20 cellular contexts compared by ENCODE assay signal in the genomic region with DNA sequence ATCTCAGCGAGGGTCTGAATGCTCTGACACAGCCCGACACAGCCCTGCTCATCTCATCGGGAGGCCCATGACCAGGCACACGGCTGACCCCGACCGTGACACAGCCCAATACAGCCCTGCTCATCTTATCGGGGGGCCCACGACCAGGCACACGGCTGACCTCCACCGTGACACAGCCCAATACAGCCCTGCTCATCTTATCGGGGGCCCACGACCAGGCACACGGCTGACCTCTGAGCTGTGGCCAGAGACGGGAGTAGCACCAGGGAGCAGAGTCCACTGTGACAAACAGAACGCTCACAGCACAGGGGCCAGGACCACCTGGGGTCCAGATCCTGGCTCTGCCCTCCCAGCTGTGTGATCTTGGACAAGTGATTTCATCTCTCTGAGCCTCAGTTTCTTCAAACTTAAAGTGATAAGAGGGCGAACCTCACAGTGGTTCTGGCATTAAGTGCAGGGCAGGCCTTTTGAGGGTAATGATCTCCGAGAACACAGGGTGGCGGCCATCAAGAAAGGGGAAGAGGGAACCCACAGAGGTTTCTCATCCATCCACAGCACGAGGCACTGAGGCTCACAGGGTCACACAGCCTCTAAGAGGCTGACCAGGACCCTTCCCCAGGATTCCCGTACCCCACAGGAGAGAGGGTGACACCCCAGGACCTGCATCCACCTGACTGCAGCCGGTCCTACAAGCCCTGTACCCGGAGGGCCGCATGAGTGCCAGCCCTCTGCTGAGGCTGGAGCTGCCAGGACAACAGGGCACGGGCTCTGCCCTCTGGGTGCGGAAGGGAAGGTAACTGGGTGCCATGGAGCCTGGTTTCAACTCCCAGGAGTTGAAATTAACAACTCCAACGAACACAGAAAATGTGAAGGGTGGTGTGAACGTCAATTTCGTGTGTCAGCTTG.
DNase-seq lines count a peak whose midpoint lies in the region; ATAC-seq, FAIRE-seq and TF ChIP-seq lines count a peak whose summit lies in the region.
"Had no signal": no experiment of that assay in that cellular context is flagged by ENCODE, and none has a peak within 500 bp of the region (broad histone marks: within the 10 kb centered on the region; RNA-seq: fewer than 3 reads in every experiment).

No MANE protein-coding gene starts in this region.

- no peak for ATAC-seq in activated CD8-positive, alpha-beta memory T cell treated with anti-CD3 and anti-CD28 coated beads, Interleukin-2, amount 10 ng/mL, durations not matched to agents 7 days and 5 days
- ATAC-seq in GM12878: peak; percentile 63
- no peak for ATAC-seq in GM18867 (IDR thresholded peaks at IDR 0.05; ENCODE audit: unreplicated experiment)

- H3K9me3 Mint-ChIP-seq in activated CD8-positive, alpha-beta memory T cell treated with anti-CD3 and anti-CD28 coated beads, Interleukin-2, amount 10 ng/mL, durations not matched to agents 7 days and 5 days (ENCODE audit: low read depth): no peaks in the 10 kb centered on the region
- H3K9me3 Mint-ChIP-seq: CD8-positive, alpha-beta memory T cell had no signal

- H3K4me3 ChIP-seq in BLaER1 treated with 17β-estradiol and CSF1 and Interleukin-3, amounts not matched to agents 10 nM and 100 nM: no peak overlapping the region
- no peak overlapping the region for H3K4me3 ChIP-seq in GM12878
- H3K4me3 ChIP-seq: GM23248, HAP-1 had no signal

- peaks cover 0 to 72% (median 0%) of the 10 kb centered on the region in 11 experiments; a peak in 6 of 22 replicates for H4K20me1 ChIP-seq in BLaER1 treated with 17β-estradiol and CSF1 and Interleukin-3, amounts not matched to agents 10 nM and 100 nM
- H4K20me1 ChIP-seq in GM12878 (ENCODE audit: control insufficient read depth, insufficient read depth): no peaks in the 10 kb centered on the region

- DNase-seq in activated CD8-positive, alpha-beta memory T cell treated with anti-CD3 and anti-CD28 coated beads, Interleukin-2, amount 10 ng/mL, durations not matched to agents 7 days and 5 days: no peak
- no peak for DNase-seq in activated CD8-positive, alpha-beta memory T cell treated with anti-CD3 and anti-CD28 coated beads, Interleukin-2, amount 50 U/mL, for 48 hours
- DNase-seq in MV-4-11 (lab: John Stamatoyannopoulos, UW): peak; percentile 23
- DNase-seq in GM12878 (ENCODE audit: low read depth, low spot score): no peak
- DNase-seq in NCI-H146 treated with DMSO at 0.1 percent for 48 hours (lab: John Stamatoyannopoulos, UW; ENCODE audit: unreplicated experiment): no peak
- no peak for DNase-seq in DMS114 treated with DMSO at 0.1 percent for 48 hours (lab: John Stamatoyannopoulos, UW; ENCODE audit: unreplicated experiment)
- DNase-seq: 8988T; C1 segment of cervical spinal cord; CD4-positive, CD25-positive, alpha-beta regulatory T cell; CD8-positive, alpha-beta memory T cell; COR-L47; DMS 273 treated with DMSO at 0.1 percent for 48 hours; GM23248; IMR-90; KBM-7 had no signal

- RAD21 ChIA-PET in GM12878 (lab: Charles Lee; ENCODE audit: unreplicated experiment): interaction anchor here (1.0 to 8.5 kb wide), 10 partner anchors 9 to 332 kb away, joined by 3 to 222 read pairs (median 8); a partner anchor contains a TSS

- no peaks in the 10 kb centered on the region for H3K36me3 Mint-ChIP-seq in activated CD8-positive, alpha-beta memory T cell treated with anti-CD3 and anti-CD28 coated beads, Interleukin-2, amount 10 ng/mL, durations not matched to agents 7 days and 5 days
- H3K36me3 Mint-ChIP-seq: CD4-positive, CD25-positive, alpha-beta regulatory T cell; CD8-positive, alpha-beta memory T cell had no signal

- H3K36me3 ChIP-seq in BLaER1 treated with 17β-estradiol and CSF1 and Interleukin-3, amounts not matched to agents 10 nM and 100 nM: no peaks in the 10 kb centered on the region
- H3K36me3 ChIP-seq in GM12878 (ENCODE audit: control insufficient read depth in 2 of 2, insufficient read depth in 2 of 2, low read length in 1 of 2): no peaks in the 10 kb centered on the region

- H3K4me3 Mint-ChIP-seq in activated CD8-positive, alpha-beta memory T cell treated with anti-CD3 and anti-CD28 coated beads, Interleukin-2, amount 10 ng/mL, durations not matched to agents 7 days and 5 days: no peak overlapping the region
- H3K4me3 Mint-ChIP-seq: CD4-positive, CD25-positive, alpha-beta regulatory T cell had no signal

- POLR2A ChIA-PET in GM12878 (lab: Charles Lee): interaction anchor here (1.1 kb wide), 1 partner anchor 80 kb away, joined by 3 read pairs; no protein-coding TSS in a partner anchor

- peaks cover 21 to 74% (median 61%) of the 10 kb centered on the region in 10 experiments for H3K4me1 ChIP-seq in BLaER1 treated with 17β-estradiol and CSF1 and Interleukin-3, amounts not matched to agents 10 nM and 100 nM
- H3K4me1 ChIP-seq in GM12878 (ENCODE audit: control insufficient read depth, insufficient read depth, low read length): no peaks in the 10 kb centered on the region; the same call in 1 of the 2 replicates
- H3K4me1 ChIP-seq: HAP-1 had no signal

- no peak for FAIRE-seq in GM12878 (lab: Jason Lieb, UNC)
- FAIRE-seq: G401.6 had no signal

- H3K4me2 ChIP-seq in BLaER1 treated with 17β-estradiol and CSF1 and Interleukin-3, amounts not matched to agents 10 nM and 100 nM: peak overlapping the region in 10 of 11 experiments; percentile 5 to 81 (median 53); a peak in 18 of 22 replicates
- H3K4me2 ChIP-seq in GM12878 (ENCODE audit: control insufficient read depth, insufficient read depth): no peak overlapping the region

- TF ChIP-seq CTCF in GM12878 (IDR thresholded peaks at IDR 0.05 in 2 of 3, conservative IDR thresholded peaks at IDR 0.05 in 1 of 3; ENCODE audit: control insufficient read depth in 2 of 3, extremely low read depth in 1 of 3, insufficient read depth in 1 of 3, low read depth in 3 of 3, low read length in 3 of 3): no peak

- no peak overlapping the region for H2AFZ ChIP-seq in GM12878 (ENCODE audit: control insufficient read depth, low read depth, low read length)
- H2AFZ ChIP-seq: GM23248 had no signal

- TF ChIP-seq EP300 in GM12878 (IDR thresholded peaks at IDR 0.05; ENCODE audit: borderline replicate concordance in 1 of 2, control insufficient read depth in 1 of 2, low read depth in 2 of 2, low read length in 2 of 2): no peak

- in situ Hi-C loops in GM12878 (cut with MboI): loop anchor here (5.0 kb wide), 3 partner anchors 77 to 332 kb away; no protein-coding TSS in a partner anchor

- WGBS in GM12878 (ENCODE audit: insufficient coverage, insufficient replicate concordance, low lambda C conversion rate, missing lambda C conversion rate): 38% methylated on average over 28 of the region's 28 CpGs

- H3K9ac ChIP-seq in BLaER1 treated with 17β-estradiol and CSF1 and Interleukin-3, amounts not matched to agents 10 nM and 100 nM: peak overlapping the region in 2 of 11 experiments; percentile 4 to 21; a peak in 2 of 22 replicates
- H3K9ac ChIP-seq in GM12878 (ENCODE audit: control insufficient read depth, insufficient read depth, low read length): no peak overlapping the region
- H3K9ac ChIP-seq: GM23248 had no signal

- SMC1A ChIA-PET in GM12878 (lab: Charles Lee; ENCODE audit: uncharacterized antibody, unreplicated experiment): interaction anchor here (0.9 to 5.8 kb wide), 8 partner anchors 51 to 331 kb away, joined by 3 to 78 read pairs (median 6); no protein-coding TSS in a partner anchor

- peak overlapping the region; percentile 5 for H3K27ac Mint-ChIP-seq in activated CD8-positive, alpha-beta memory T cell treated with anti-CD3 and anti-CD28 coated beads, Interleukin-2, amount 10 ng/mL, durations not matched to agents 7 days and 5 days

- TF ChIP-seq POLR2A in GM12878 (IDR thresholded peaks at IDR 0.05; ENCODE audit: low read depth, low read length): no peak

- CTCF ChIA-PET in activated CD8-positive, alpha-beta memory T cell treated with anti-CD3 and anti-CD28 coated beads, Interleukin-2, amount 10 ng/mL, durations not matched to agents 7 days and 5 days (lab: Charles Lee): interaction anchor here (0.7 to 16.8 kb wide), 18 partner anchors 9 to 461 kb away, joined by 3 to 685 read pairs (median 6); a partner anchor contains a TSS
- CTCF ChIA-PET in GM12878 (lab: Yijun Ruan, JAX): interaction anchor here (0.6 to 20.1 kb wide), 14 partner anchors 8 to 401 kb away, joined by 3 to 469 read pairs (median 12); a partner anchor contains a TSS

- H3K79me2 ChIP-seq in GM12878 (ENCODE audit: control insufficient read depth, insufficient read depth, low read length): no peaks in the 10 kb centered on the region

- H3K27me3 ChIP-seq in BLaER1 treated with 17β-estradiol and CSF1 and Interleukin-3, amounts not matched to agents 10 nM and 100 nM: peaks cover 0 to 40% (median 8%) of the 10 kb centered on the region in 11 experiments; a peak in 11 of 22 replicates
- H3K27me3 ChIP-seq in GM12878 (replicated peaks in 1 of 2; ENCODE audit: control insufficient read depth in 2 of 2, insufficient read depth in 2 of 2, low read length in 1 of 2): peaks cover 2 to 3% of the 10 kb centered on the region in 2 experiments; a peak in 3 of 4 replicates

- intact Hi-C loops in GM12878 (cut with micrococcal nuclease; ENCODE audit: unreplicated experiment): no loop called here

- H3K4me1 Mint-ChIP-seq in activated CD8-positive, alpha-beta memory T cell treated with anti-CD3 and anti-CD28 coated beads, Interleukin-2, amount 10 ng/mL, durations not matched to agents 7 days and 5 days: peaks cover 11% of the 10 kb centered on the region
- H3K4me1 Mint-ChIP-seq: CD8-positive, alpha-beta memory T cell had no signal

- no TSS peak for BruUV-seq in GM12878 (replicated peaks; lab: Mats Ljungman, UMichigan)

- peaks cover 34% of the 10 kb centered on the region for H3K27me3 Mint-ChIP-seq in activated CD8-positive, alpha-beta memory T cell treated with anti-CD3 and anti-CD28 coated beads, Interleukin-2, amount 10 ng/mL, durations not matched to agents 7 days and 5 days

- no peak for TF ChIP-seq RAD21 in GM12878 (IDR thresholded peaks at IDR 0.05; ENCODE audit: insufficient read depth, low read depth, low read length)

- H3K9me3 ChIP-seq in BLaER1 treated with 17β-estradiol and CSF1 and Interleukin-3, amounts not matched to agents 10 nM and 100 nM (replicated peaks in 1 of 11): peaks cover 0 to 7% (median 0%) of the 10 kb centered on the region in 11 experiments; a peak in 2 of 22 replicates
- no peaks in the 10 kb centered on the region; the same call in 2 of the 3 replicates for H3K9me3 ChIP-seq in GM12878 (replicated peaks; ENCODE audit: control insufficient read depth, insufficient read depth, low read length)

- H3K27ac ChIP-seq in BLaER1 treated with 17β-estradiol and CSF1 and Interleukin-3, amounts not matched to agents 10 nM and 100 nM: peak overlapping the region in 5 of 11 experiments; percentile 24 to 59 (median 50); a peak in 6 of 22 replicates
- H3K27ac ChIP-seq in GM12878 (ENCODE audit: control insufficient read depth, insufficient read depth): no peak overlapping the region
- H3K27ac ChIP-seq: GM23248, HL-60 had no signal

TF ChIP-seq in GM12878, 131 proteins besides CTCF, POLR2A, EP300 and RAD21 (continues in another document):
- TF ChIP-seq SPI1 (IDR thresholded peaks at IDR 0.05; ENCODE audit: borderline replicate concordance, insufficient read depth, low read depth, low read length) (peak; percentile 81; the same call in 1 of the 2 replicates), MTA2 (IDR thresholded peaks at IDR 0.05; ENCODE audit: low read depth) (no peak), BHLHE40 (IDR thresholded peaks at IDR 0.05; ENCODE audit: borderline replicate concordance in 1 of 2, low read depth in 2 of 2, low read length in 1 of 2) (peak; percentile 48 to 72; a peak in 3 of 4 replicates)
